26 cellular contexts compared by ENCODE assay signal in genomic region chr10:12492016-12492415, GRCh38.
"Had no signal": no experiment of that assay in that cellular context is flagged by ENCODE, and none has a peak within 500 bp of the region (broad histone marks: within the 10 kb centered on the region; RNA-seq: fewer than 3 reads in every experiment).

No MANE protein-coding gene starts in this region.

- H3K27ac Mint-ChIP-seq: dendritic cell treated with granulocyte-macrophage colony-stimulating factor and Interleukin-4, amounts not matched to agents 40 ng/mL and 50 ng/mL, for 4 days; effector memory CD8-positive, alpha-beta T cell; endodermal cell; memory B cell; mesothelial cell of epicardium had no signal

- DNase-seq: colonic mucosa; cortex of kidney; effector CD8-positive, alpha-beta T cell; effector memory CD8-positive, alpha-beta T cell; endodermal cell; erythroblast; esophagus squamous epithelium; foreskin fibroblast; foreskin melanocyte; gastrocnemius medialis; glutamatergic neuron; heart left ventricle; hypothalamus; immature natural killer cell; islet precursor cell; kidney; kidney glomerular epithelial cell; left ventricle myocardium inferior; mammary epithelial cell; mucosa of descending colon had no signal

- H3K27me3 Mint-ChIP-seq: dendritic cell treated with granulocyte-macrophage colony-stimulating factor and Interleukin-4, amounts not matched to agents 40 ng/mL and 50 ng/mL, for 4 days; effector memory CD8-positive, alpha-beta T cell; memory B cell had no signal

- H3K9me3 Mint-ChIP-seq: dendritic cell treated with granulocyte-macrophage colony-stimulating factor and Interleukin-4, amounts not matched to agents 40 ng/mL and 50 ng/mL, for 4 days; effector memory CD8-positive, alpha-beta T cell; immature natural killer cell; memory B cell; mesothelial cell of epicardium had no signal

- ATAC-seq: effector memory CD8-positive, alpha-beta T cell; esophagus mucosa; gastrocnemius medialis; heart left ventricle; left colon; left lobe of liver; mucosa of descending colon had no signal

- H3K36me3 Mint-ChIP-seq: immature natural killer cell, mesothelial cell of epicardium had no signal

- H3K4me3 Mint-ChIP-seq: dendritic cell treated with granulocyte-macrophage colony-stimulating factor and Interleukin-4, amounts not matched to agents 40 ng/mL and 50 ng/mL, for 4 days; effector memory CD8-positive, alpha-beta T cell; endodermal cell; immature natural killer cell; memory B cell; mesothelial cell of epicardium had no signal
